16 cellular contexts compared by ENCODE assay signal in the genomic region with DNA sequence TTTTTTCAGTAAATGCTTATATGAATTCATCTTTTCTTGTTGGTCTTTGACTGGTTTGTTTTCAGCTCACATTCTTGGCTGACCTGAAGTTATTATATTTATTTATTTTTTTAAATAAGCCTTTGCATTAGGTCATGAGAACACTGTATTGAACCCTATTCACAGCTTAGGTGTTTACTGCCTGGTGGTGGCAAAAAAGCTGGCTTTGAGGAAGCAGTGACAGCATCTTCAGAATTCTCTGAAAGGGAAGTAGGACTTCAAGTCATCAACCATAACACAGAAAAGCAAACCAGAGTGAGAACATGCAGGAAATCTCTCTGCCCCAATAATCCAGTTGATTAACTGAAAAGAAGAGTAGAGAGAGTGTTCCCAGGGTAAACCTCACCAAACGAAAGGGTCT. TPM values are rescaled to one million over a fixed set of nuclear protein-coding genes. Genes with fewer than 3 reads are reported as not detected.
"Had no signal": no experiment of that assay in that cellular context is flagged by ENCODE, and none has a peak within 500 bp of the region (broad histone marks: within the 10 kb centered on the region; RNA-seq: fewer than 3 reads in every experiment).

No MANE protein-coding gene starts in this region.

- ATAC-seq: activated CD4-positive, alpha-beta T cell treated with anti-CD3 and anti-CD28 coated beads for 36 hours; psoas muscle; right cardiac atrium; stimulated activated naive CD8-positive, alpha-beta T cell treated with anti-CD3 and anti-CD28 coated beads, Interleukin-15, Interleukin-2, amounts not matched to agents 100 U/mL and 50 U/mL, for 24 hours had no signal

- H3K27ac ChIP-seq: esophagus squamous epithelium, psoas muscle, tibial artery had no signal

- H3K4me3 Mint-ChIP-seq: activated CD4-positive, alpha-beta memory T cell treated with anti-CD3 and anti-CD28 coated beads for 36 hours; activated CD4-positive, alpha-beta T cell treated with anti-CD3 and anti-CD28 coated beads for 36 hours; activated naive CD8-positive, alpha-beta T cell; neural crest cell had no signal

- H3K4me3 ChIP-seq: esophagus squamous epithelium, lung, psoas muscle, tibial artery had no signal

- H3K27me3 ChIP-seq: esophagus squamous epithelium, tibial artery had no signal

- H3K9me3 ChIP-seq: esophagus squamous epithelium, psoas muscle, tibial artery had no signal

- H3K36me3 ChIP-seq: esophagus squamous epithelium, tibial artery had no signal

- H3K9me3 Mint-ChIP-seq: activated CD4-positive, alpha-beta memory T cell treated with anti-CD3 and anti-CD28 coated beads for 36 hours had no signal

- H3K4me1 ChIP-seq: esophagus squamous epithelium, psoas muscle, tibial artery had no signal

- H3K36me3 Mint-ChIP-seq: activated CD4-positive, alpha-beta memory T cell treated with anti-CD3 and anti-CD28 coated beads for 36 hours; activated naive CD8-positive, alpha-beta T cell had no signal

- DNase-seq: activated CD4-positive, alpha-beta memory T cell treated with anti-CD3 and anti-CD28 coated beads for 36 hours; activated CD4-positive, alpha-beta T cell treated with anti-CD3 and anti-CD28 coated beads for 36 hours; activated T-cell treated with anti-CD3 and anti-CD28 coated beads for 4 hours; effector CD8-positive, alpha-beta T cell; esophagus squamous epithelium; hippocampal formation; psoas muscle; right cardiac atrium; stimulated activated CD4-positive, alpha-beta T cell treated with anti-CD3 and anti-CD28 coated beads, Interleukin-2, amount 100 ng/mL, for 24 hours; stimulated activated naive CD8-positive, alpha-beta T cell treated with anti-CD3 and anti-CD28 coated beads, Interleukin-15, Interleukin-2, amounts not matched to agents 100 U/mL and 50 U/mL, for 24 hours; substantia nigra; T-helper 2 cell; tibial artery had no signal

- H3K27ac Mint-ChIP-seq: activated CD4-positive, alpha-beta memory T cell treated with anti-CD3 and anti-CD28 coated beads for 36 hours; activated CD4-positive, alpha-beta T cell treated with anti-CD3 and anti-CD28 coated beads for 36 hours; activated naive CD8-positive, alpha-beta T cell had no signal

RNA-seq across cellular contexts. Expression of a gene that starts 30.3 kb away (rescaled TPM):
- polyA plus RNA-seq: psoas muscle, right cardiac atrium had no signal
